Comparison of ENCODE assay signal across 21 cellular contexts in genomic region chr5:141780952-141781730, GRCh38.
DNase-seq lines count a peak whose midpoint lies in the region; ATAC-seq and TF ChIP-seq lines count a peak whose summit lies in the region.
"Had no signal": no experiment of that assay in that cellular context is flagged by ENCODE, and none has a peak within 500 bp of the region (broad histone marks: within the 10 kb centered on the region; RNA-seq: fewer than 3 reads in every experiment).

No MANE protein-coding gene starts in this region.

- H3K27ac Mint-ChIP-seq in activated CD4-positive, alpha-beta T cell treated with anti-CD3 and anti-CD28 coated beads for 36 hours = no peak overlapping the region
- H3K27ac Mint-ChIP-seq in brain = peak overlapping the region in 4 of 5 experiments; percentile 36 to 96 (median 67)
- no peak overlapping the region for H3K27ac Mint-ChIP-seq in activated T-helper 1 cell treated with anti-CD3 and anti-CD28 coated beads, Interleukin-12 subunit alpha, Interleukin-12 subunit beta, Interleukin-2, Interleukin-4 antibody, amounts not matched to agents 30 ng/mL and 10 ng/mL and 1 ng/mL, durations not matched to agents 14 hours and 24 hours and 36 hours
- H3K27ac Mint-ChIP-seq: activated CD4-positive, alpha-beta T cell treated with anti-CD3 and anti-CD28 coated beads, Interleukin-2, amount 10 ng/mL, durations not matched to agents 7 days and 5 days; activated naive CD8-positive, alpha-beta T cell treated with anti-CD3 and anti-CD28 coated beads, Interleukin-2, amount 10 ng/mL, durations not matched to agents 7 days and 5 days; nephron had no signal

- intact Hi-C loops in activated CD4-positive, alpha-beta T cell treated with anti-CD3 and anti-CD28 coated beads for 36 hours (cut with DNase I, micrococcal nuclease) = no loop called here
- intact Hi-C loops in uterus (cut with DNase I; ENCODE audit: low total_unique reads) (no loop called here), left cardiac atrium (cut with DNase I) (no loop called here)
- intact Hi-C loops in activated T-helper 1 cell treated with anti-CD3 and anti-CD28 coated beads, Interleukin-12 subunit alpha, Interleukin-12 subunit beta, Interleukin-2, Interleukin-4 antibody, amounts not matched to agents 30 ng/mL and 10 ng/mL and 1 ng/mL, durations not matched to agents 14 hours and 24 hours and 36 hours (cut with micrococcal nuclease) = no loop called here

- no peaks in the 10 kb centered on the region for H3K36me3 Mint-ChIP-seq in activated CD4-positive, alpha-beta T cell treated with anti-CD3 and anti-CD28 coated beads for 36 hours (ENCODE audit: low read depth)
- H3K36me3 Mint-ChIP-seq in brain = peaks cover 9% of the 10 kb centered on the region
- no peaks in the 10 kb centered on the region for H3K36me3 Mint-ChIP-seq in activated T-helper 1 cell treated with anti-CD3 and anti-CD28 coated beads, Interleukin-12 subunit alpha, Interleukin-12 subunit beta, Interleukin-2, Interleukin-4 antibody, amounts not matched to agents 30 ng/mL and 10 ng/mL and 1 ng/mL, durations not matched to agents 14 hours and 24 hours and 36 hours (ENCODE audit: low read depth)
- H3K36me3 Mint-ChIP-seq: activated naive CD8-positive, alpha-beta T cell treated with anti-CD3 and anti-CD28 coated beads, Interleukin-2, amount 10 ng/mL, durations not matched to agents 7 days and 5 days had no signal

- TF ChIP-seq POLR2A in uterus (IDR thresholded peaks at IDR 0.05) = no peak

- no peaks in the 10 kb centered on the region for H3K27me3 ChIP-seq in uterus
- H3K27me3 ChIP-seq: gastrocnemius medialis, Peyer's patch had no signal

- no peaks in the 10 kb centered on the region for H3K27me3 Mint-ChIP-seq in activated CD4-positive, alpha-beta T cell treated with anti-CD3 and anti-CD28 coated beads for 36 hours
- peaks cover 2% of the 10 kb centered on the region for H3K27me3 Mint-ChIP-seq in brain
- H3K27me3 Mint-ChIP-seq in activated T-helper 1 cell treated with anti-CD3 and anti-CD28 coated beads, Interleukin-12 subunit alpha, Interleukin-12 subunit beta, Interleukin-2, Interleukin-4 antibody, amounts not matched to agents 30 ng/mL and 10 ng/mL and 1 ng/mL, durations not matched to agents 14 hours and 24 hours and 36 hours (ENCODE audit: insufficient read depth) = peaks cover 7% of the 10 kb centered on the region
- H3K27me3 Mint-ChIP-seq: activated CD4-positive, alpha-beta T cell treated with anti-CD3 and anti-CD28 coated beads, Interleukin-2, amount 10 ng/mL, durations not matched to agents 7 days and 5 days; activated naive CD8-positive, alpha-beta T cell treated with anti-CD3 and anti-CD28 coated beads, Interleukin-2, amount 10 ng/mL, durations not matched to agents 7 days and 5 days had no signal

- CTCF ChIA-PET in activated CD4-positive, alpha-beta T cell treated with anti-CD3 and anti-CD28 coated beads for 36 hours (lab: Charles Lee) = interaction anchor here (0.7 to 1.0 kb wide), 2 partner anchors 32 to 138 kb away, joined by 3 read pairs; no protein-coding TSS in a partner anchor

- POLR2A ChIA-PET in activated CD4-positive, alpha-beta T cell treated with anti-CD3 and anti-CD28 coated beads for 36 hours (lab: Charles Lee) = no interaction called here

- no peaks in the 10 kb centered on the region for H3K9me3 Mint-ChIP-seq in activated CD4-positive, alpha-beta T cell treated with anti-CD3 and anti-CD28 coated beads for 36 hours (ENCODE audit: low read depth)
- peaks cover 0 to 5% (median 0%) of the 10 kb centered on the region in 5 experiments for H3K9me3 Mint-ChIP-seq in brain
- H3K9me3 Mint-ChIP-seq in activated T-helper 1 cell treated with anti-CD3 and anti-CD28 coated beads, Interleukin-12 subunit alpha, Interleukin-12 subunit beta, Interleukin-2, Interleukin-4 antibody, amounts not matched to agents 30 ng/mL and 10 ng/mL and 1 ng/mL, durations not matched to agents 14 hours and 24 hours and 36 hours = no peaks in the 10 kb centered on the region
- H3K9me3 Mint-ChIP-seq: activated CD4-positive, alpha-beta T cell treated with anti-CD3 and anti-CD28 coated beads, Interleukin-2, amount 10 ng/mL, durations not matched to agents 7 days and 5 days; activated naive CD8-positive, alpha-beta T cell treated with anti-CD3 and anti-CD28 coated beads, Interleukin-2, amount 10 ng/mL, durations not matched to agents 7 days and 5 days; nephron had no signal

- TF ChIP-seq CTCF in brain (conservative IDR thresholded peaks at IDR 0.05) (peak in 1 of 2 experiments; percentile 2), uterus (IDR thresholded peaks at IDR 0.05) (no peak)

- H3K36me3 ChIP-seq in uterus = no peaks in the 10 kb centered on the region
- H3K36me3 ChIP-seq: esophagus muscularis mucosa, gastrocnemius medialis, Peyer's patch, SJCRH30 had no signal

- H3K4me1 Mint-ChIP-seq in activated CD4-positive, alpha-beta T cell treated with anti-CD3 and anti-CD28 coated beads for 36 hours = no peaks in the 10 kb centered on the region
- H3K4me1 Mint-ChIP-seq in brain = peaks cover 75% of the 10 kb centered on the region
- peaks cover 5% of the 10 kb centered on the region for H3K4me1 Mint-ChIP-seq in activated T-helper 1 cell treated with anti-CD3 and anti-CD28 coated beads, Interleukin-12 subunit alpha, Interleukin-12 subunit beta, Interleukin-2, Interleukin-4 antibody, amounts not matched to agents 30 ng/mL and 10 ng/mL and 1 ng/mL, durations not matched to agents 14 hours and 24 hours and 36 hours (ENCODE audit: low read depth)
- H3K4me1 Mint-ChIP-seq: activated CD4-positive, alpha-beta T cell treated with anti-CD3 and anti-CD28 coated beads, Interleukin-2, amount 10 ng/mL, durations not matched to agents 7 days and 5 days had no signal

- H3K9me3 ChIP-seq in uterus = no peaks in the 10 kb centered on the region
- H3K9me3 ChIP-seq: esophagus muscularis mucosa, gastrocnemius medialis, Peyer's patch, SJCRH30 had no signal

- H3K4me3 ChIP-seq in uterus = no peak overlapping the region
- H3K4me3 ChIP-seq: esophagus muscularis mucosa, gastrocnemius medialis, Peyer's patch, SJCRH30 had no signal

- peaks cover 4 to 8% of the 10 kb centered on the region in 2 donors for H3K4me1 ChIP-seq in uterus
- H3K4me1 ChIP-seq: Peyer's patch, SJCRH30 had no signal

- ATAC-seq in activated CD4-positive, alpha-beta T cell treated with anti-CD3 and anti-CD28 coated beads for 36 hours = peak; percentile 12
- ATAC-seq in HG02870 (IDR thresholded peaks at IDR 0.05; ENCODE audit: unreplicated experiment) = peak; percentile 59
- no peak for ATAC-seq in left cardiac atrium
- ATAC-seq: gastrocnemius medialis had no signal

- DNase-seq in activated CD4-positive, alpha-beta T cell treated with anti-CD3 and anti-CD28 coated beads for 36 hours = no peak
- DNase-seq in activated CD4-positive, alpha-beta T cell treated with anti-CD3 and anti-CD28 coated beads for 4 hours = no peak
- DNase-seq in uterus (no peak), left cardiac atrium (no peak)
- no peak for DNase-seq in activated T-helper 1 cell treated with anti-CD3 and anti-CD28 coated beads, Interleukin-12 subunit alpha, Interleukin-12 subunit beta, Interleukin-2, Interleukin-4 antibody, amounts not matched to agents 30 ng/mL and 10 ng/mL and 1 ng/mL, durations not matched to agents 14 hours and 24 hours and 36 hours (ENCODE audit: low spot score)
- no peak for DNase-seq in stimulated activated naive CD4-positive, alpha-beta T cell treated with Interleukin-2 at 50 U/mL for 16 hours (lab: John Stamatoyannopoulos, UW)
- DNase-seq: activated CD4-positive, alpha-beta T cell treated with anti-CD3 and anti-CD28 coated beads, Interleukin-2, amount 10 ng/mL, durations not matched to agents 7 days and 5 days; activated naive CD8-positive, alpha-beta T cell treated with anti-CD3 and anti-CD28 coated beads, Interleukin-2, amount 10 ng/mL, durations not matched to agents 7 days and 5 days; gastrocnemius medialis; GOT3; hippocampal formation; NCI-H2029 treated with DMSO at 0.1 percent for 48 hours; NCI-H446; Peyer's patch; posterior cingulate gyrus; SJCRH30 had no signal

- H3K4me3 Mint-ChIP-seq in activated CD4-positive, alpha-beta T cell treated with anti-CD3 and anti-CD28 coated beads for 36 hours = no peak overlapping the region
- H3K4me3 Mint-ChIP-seq in brain = peak overlapping the region in 1 of 5 experiments; percentile 4
- H3K4me3 Mint-ChIP-seq in activated T-helper 1 cell treated with anti-CD3 and anti-CD28 coated beads, Interleukin-12 subunit alpha, Interleukin-12 subunit beta, Interleukin-2, Interleukin-4 antibody, amounts not matched to agents 30 ng/mL and 10 ng/mL and 1 ng/mL, durations not matched to agents 14 hours and 24 hours and 36 hours = no peak overlapping the region
- H3K4me3 Mint-ChIP-seq: activated CD4-positive, alpha-beta T cell treated with anti-CD3 and anti-CD28 coated beads, Interleukin-2, amount 10 ng/mL, durations not matched to agents 7 days and 5 days; activated naive CD8-positive, alpha-beta T cell treated with anti-CD3 and anti-CD28 coated beads, Interleukin-2, amount 10 ng/mL, durations not matched to agents 7 days and 5 days; nephron had no signal

- peak overlapping the region; percentile 63 to 69 for H3K27ac ChIP-seq in uterus
- H3K27ac ChIP-seq: esophagus muscularis mucosa, gastrocnemius medialis, KMS-11, Peyer's patch, SJCRH30 had no signal

Comparison
In these comparisons a context has a peak if more than half of its experiments do, and no peak if none do; other contexts are left out.
1. ATAC-seq: peak in activated CD4-positive, alpha-beta T cell treated with anti-CD3 and anti-CD28 coated beads for 36 hours (single experiment) and HG02870 (single experiment); none in left cardiac atrium (0 of 2).
2. H3K27ac Mint-ChIP-seq: peak in brain (4 of 5); none in activated CD4-positive, alpha-beta T cell treated with anti-CD3 and anti-CD28 coated beads for 36 hours (single experiment) and activated T-helper 1 cell treated with anti-CD3 and anti-CD28 coated beads, Interleukin-12 subunit alpha, Interleukin-12 subunit beta, Interleukin-2, Interleukin-4 antibody, amounts not matched to agents 30 ng/mL and 10 ng/mL and 1 ng/mL, durations not matched to agents 14 hours and 24 hours and 36 hours (single experiment).